8 cellular contexts compared by ENCODE assay signal in genomic region chr16:21503941-21504832, GRCh38.
DNase-seq lines count a peak whose midpoint lies in the region; ATAC-seq and TF ChIP-seq lines count a peak whose summit lies in the region.
"Not testable (repeated sequence)": the region's sequence is repeated elsewhere in the genome, so short reads cannot be mapped to it uniquely, and the experiment has no call there.

No MANE protein-coding gene starts in this region.

- peaks cover 48% of the 10 kb centered on the region for H3K4me1 Mint-ChIP-seq in nephron progenitor cell
- peaks cover 36 to 63% of the 10 kb centered on the region in 2 donors for H3K4me1 Mint-ChIP-seq in stimulated activated naive B cell treated with anti-CD40 and anti-IgM and Interleukin-4, amounts not matched to agents 10 μg/mL and 1 μg/mL and 100 μg/mL, for 72 hours

- not testable (repeated sequence) for H3K36me3 Mint-ChIP-seq in nephron progenitor cell (ENCODE audit: low read depth)
- peaks cover 41 to 42% of the 10 kb centered on the region in 2 donors for H3K36me3 Mint-ChIP-seq in stimulated activated naive B cell treated with anti-CD40 and anti-IgM and Interleukin-4, amounts not matched to agents 10 μg/mL and 1 μg/mL and 100 μg/mL, for 72 hours

- peak overlapping the region; percentile 76 to 97 (median 88); a peak in 21 of 22 replicates for H3K4me2 ChIP-seq in BLaER1 treated with 17β-estradiol and CSF1 and Interleukin-3, amounts not matched to agents 10 nM and 100 nM
- H3K4me2 ChIP-seq in OCI-LY1 (ENCODE audit: low read length) = not testable (repeated sequence)

- H3K9me3 Mint-ChIP-seq in nephron progenitor cell; stimulated activated naive B cell treated with anti-CD40 and anti-IgM and Interleukin-4, amounts not matched to agents 10 μg/mL and 1 μg/mL and 100 μg/mL, for 72 hours: not testable (repeated sequence)

- peak overlapping the region; percentile 73 for H3K27ac Mint-ChIP-seq in nephron progenitor cell
- H3K27ac Mint-ChIP-seq in stimulated activated naive B cell treated with anti-CD40 and anti-IgM and Interleukin-4, amounts not matched to agents 10 μg/mL and 1 μg/mL and 100 μg/mL, for 72 hours = peak overlapping the region; percentile 60

- H4K20me1 ChIP-seq in BLaER1 treated with 17β-estradiol and CSF1 and Interleukin-3, amounts not matched to agents 10 nM and 100 nM = peaks cover 64 to 84% (median 75%) of the 10 kb centered on the region in 11 experiments
- not testable (repeated sequence) for H4K20me1 ChIP-seq in OCI-LY1 (ENCODE audit: insufficient read depth, low read length)

- ATAC-seq in left colon; stimulated activated naive B cell treated with anti-CD40 and anti-IgM and Interleukin-4, amounts not matched to agents 10 μg/mL and 1 μg/mL and 100 μg/mL, for 72 hours (replicated peaks): not testable (repeated sequence)

- H3K9me3 ChIP-seq in BLaER1 treated with 17β-estradiol and CSF1 and Interleukin-3, amounts not matched to agents 10 nM and 100 nM (replicated peaks in 1 of 11); OCI-LY1 (ENCODE audit: low read length): not testable (repeated sequence)

- H3K79me2 ChIP-seq in OCI-LY1 (ENCODE audit: insufficient read depth, low read length) = peaks cover 22% of the 10 kb centered on the region

- not testable (repeated sequence) for H2AFZ ChIP-seq in OCI-LY1 (ENCODE audit: low read length)

- peaks cover 3 to 32% (median 15%) of the 10 kb centered on the region in 11 experiments; a peak in 13 of 22 replicates for H3K36me3 ChIP-seq in BLaER1 treated with 17β-estradiol and CSF1 and Interleukin-3, amounts not matched to agents 10 nM and 100 nM
- peaks cover 14% of the 10 kb centered on the region; the same call in 1 of the 2 replicates for H3K36me3 ChIP-seq in OCI-LY1 (ENCODE audit: insufficient read depth, low read length)

- peak overlapping the region in 2 of 11 experiments; percentile 9 to 46; a peak in 1 of 22 replicates for H3K9ac ChIP-seq in BLaER1 treated with 17β-estradiol and CSF1 and Interleukin-3, amounts not matched to agents 10 nM and 100 nM
- not testable (repeated sequence) for H3K9ac ChIP-seq in OCI-LY1 (ENCODE audit: low read length)

- H3K27ac ChIP-seq in BLaER1 treated with 17β-estradiol and CSF1 and Interleukin-3, amounts not matched to agents 10 nM and 100 nM = not testable (repeated sequence)
- H3K27ac ChIP-seq in OCI-LY1 (ENCODE audit: low read depth, low read length, poor library complexity, severe bottlenecking) = peak overlapping the region; percentile 18
- H3K27ac ChIP-seq in dorsolateral prefrontal cortex = peak overlapping the region in 17 of 59 donors; percentile 1 to 93 (median 17)

- H3K4me1 ChIP-seq in BLaER1 treated with 17β-estradiol and CSF1 and Interleukin-3, amounts not matched to agents 10 nM and 100 nM = peaks cover 66 to 69% (median 68%) of the 10 kb centered on the region in 10 experiments
- H3K4me1 ChIP-seq in OCI-LY1 (ENCODE audit: insufficient read depth, low read length, severe bottlenecking) = peaks cover 49% of the 10 kb centered on the region

- not testable (repeated sequence) for H3K27me3 Mint-ChIP-seq in nephron progenitor cell (ENCODE audit: low read depth, poor library complexity); stimulated activated naive B cell treated with anti-CD40 and anti-IgM and Interleukin-4, amounts not matched to agents 10 μg/mL and 1 μg/mL and 100 μg/mL, for 72 hours

- not testable (repeated sequence) for H3K9me2 ChIP-seq in OCI-LY1 (ENCODE audit: low read depth, low read length)

- peak; percentile 2 for DNase-seq in activated CD4-positive, alpha-beta T cell treated with anti-CD3 and anti-CD28 coated beads for 48 hours
- peak; percentile 1 for DNase-seq in activated naive CD4-positive, alpha-beta T cell treated with Interleukin-2 at 50 U/mL for 16 hours
- DNase-seq in dorsolateral prefrontal cortex = peak in 7 of 10 donors; percentile 2 to 41 (median 26)
- peak; percentile 38 to 41 for DNase-seq in left colon
- peak; percentile 20 for DNase-seq in nephron progenitor cell
- DNase-seq in stimulated activated naive B cell treated with anti-CD40 and anti-IgM and Interleukin-4, amounts not matched to agents 10 μg/mL and 1 μg/mL and 100 μg/mL, for 72 hours = peak; percentile 0

- not testable (repeated sequence) for H3K4me3 ChIP-seq in BLaER1 treated with 17β-estradiol and CSF1 and Interleukin-3, amounts not matched to agents 10 nM and 100 nM; OCI-LY1 (ENCODE audit: low read depth, low read length, poor library complexity, severe bottlenecking); dorsolateral prefrontal cortex

- not testable (repeated sequence) for H3K27me3 ChIP-seq in BLaER1 treated with 17β-estradiol and CSF1 and Interleukin-3, amounts not matched to agents 10 nM and 100 nM; OCI-LY1 (ENCODE audit: insufficient read depth, low read length); dorsolateral prefrontal cortex

- H3F3A ChIP-seq in OCI-LY1 (ENCODE audit: insufficient read depth, low read length) = not testable (repeated sequence)

- H3K4me3 Mint-ChIP-seq in nephron progenitor cell = peak overlapping the region; percentile 60
- not testable (repeated sequence) for H3K4me3 Mint-ChIP-seq in stimulated activated naive B cell treated with anti-CD40 and anti-IgM and Interleukin-4, amounts not matched to agents 10 μg/mL and 1 μg/mL and 100 μg/mL, for 72 hours

- intact Hi-C loops in dorsolateral prefrontal cortex (cut with DNase I) = loop anchor here in 1 of 2 donors (5.0 kb wide), 1 partner anchor 48 kb away; no protein-coding TSS in a partner anchor
- intact Hi-C loops in left colon (cut with DNase I, micrococcal nuclease) = not testable (repeated sequence)

- TF ChIP-seq CTCF in OCI-LY1 (IDR thresholded peaks at IDR 0.05; ENCODE audit: low read length); dorsolateral prefrontal cortex (IDR thresholded peaks at IDR 0.05 in 54 of 56, conservative IDR thresholded peaks at IDR 0.05 in 2 of 56; ENCODE audit: low read depth in 1 of 56, partially characterized antibody in 56 of 56); nephron progenitor cell (IDR thresholded peaks at IDR 0.05): not testable (repeated sequence)
